In genomic region chrX:43644124-43644701, GRCh38 we compare ENCODE assay signal across 12 cellular contexts. TPM values are rescaled to one million over a fixed set of nuclear protein-coding genes. Genes with fewer than 3 reads are reported as not detected.
DNase-seq lines count a peak whose midpoint lies in the region; ATAC-seq lines count a peak whose summit lies in the region.
"Had no signal": no experiment of that assay in that cellular context is flagged by ENCODE, and none has a peak within 500 bp of the region (broad histone marks: within the 10 kb centered on the region; RNA-seq: fewer than 3 reads in every experiment).

No MANE protein-coding gene starts in this region.

- peak; percentile 40 for ATAC-seq in stimulated activated naive CD8-positive, alpha-beta T cell treated with anti-CD3 and anti-CD28 coated beads, Interleukin-15, Interleukin-2, amounts not matched to agents 100 U/mL and 50 U/mL, for 24 hours
- no peak for ATAC-seq in stimulated activated naive CD8-positive, alpha-beta T cell treated with anti-CD3 and anti-CD28 coated beads, Interleukin-15, amount 100 ng/mL, for 72 hours
- ATAC-seq in activated T-helper 17 cell treated with anti-CD3 and anti-CD28 coated beads, Interleukin-2, amount 50 U/mL, for 72 hours (replicated peaks): peak; percentile 70
- no peak for ATAC-seq in HG02588 (IDR thresholded peaks at IDR 0.05; ENCODE audit: unreplicated experiment)

- no peak overlapping the region for H3K4me3 Mint-ChIP-seq in stimulated activated naive CD8-positive, alpha-beta T cell treated with anti-CD3 and anti-CD28 coated beads, Interleukin-15, amount 100 ng/mL, for 72 hours
- H3K4me3 Mint-ChIP-seq in activated T-helper 17 cell treated with anti-CD3 and anti-CD28 coated beads, Interleukin-2, amount 50 U/mL, for 72 hours: peak overlapping the region; percentile 37
- H3K4me3 Mint-ChIP-seq: CD4-positive, CD25-positive, alpha-beta regulatory T cell had no signal

- H3K27ac Mint-ChIP-seq in stimulated activated naive CD8-positive, alpha-beta T cell treated with anti-CD3 and anti-CD28 coated beads, Interleukin-15, amount 100 ng/mL, for 72 hours: no peak overlapping the region
- H3K27ac Mint-ChIP-seq in activated T-helper 17 cell treated with anti-CD3 and anti-CD28 coated beads, Interleukin-2, amount 50 U/mL, for 72 hours: peak overlapping the region; percentile 58
- H3K27ac Mint-ChIP-seq: CD4-positive, CD25-positive, alpha-beta regulatory T cell had no signal

- no peak for DNase-seq in stimulated activated naive CD8-positive, alpha-beta T cell treated with anti-CD3 and anti-CD28 coated beads, Interleukin-15, Interleukin-2, amounts not matched to agents 100 U/mL and 50 U/mL, for 24 hours
- no peak for DNase-seq in stimulated activated naive CD8-positive, alpha-beta T cell treated with anti-CD3 and anti-CD28 coated beads, Interleukin-15, amount 100 ng/mL, for 72 hours
- peak; percentile 75 for DNase-seq in glomerular visceral epithelial cell (ENCODE audit: extremely low spot score)
- DNase-seq in NCI-H2029 (lab: John Stamatoyannopoulos, UW): no peak
- DNase-seq in NCI-H446 treated with DMSO at 0.1 percent for 48 hours (lab: John Stamatoyannopoulos, UW): no peak
- DNase-seq in SIG-M5 treated with dmso at 0.1 percent for 504 hours (lab: John Stamatoyannopoulos, UW; ENCODE audit: unreplicated experiment): no peak
- DNase-seq: activated gamma-delta T cell treated with Interleukin-2 at 50 U/mL for 16 hours; CD4-positive, CD25-positive, alpha-beta regulatory T cell; midbrain; T-helper 9 cell had no signal

- H3K36me3 Mint-ChIP-seq in activated T-helper 17 cell treated with anti-CD3 and anti-CD28 coated beads, Interleukin-2, amount 50 U/mL, for 72 hours (ENCODE audit: low read depth): no peaks in the 10 kb centered on the region
- H3K36me3 Mint-ChIP-seq: CD4-positive, CD25-positive, alpha-beta regulatory T cell had no signal

- H3K4me1 Mint-ChIP-seq in stimulated activated naive CD8-positive, alpha-beta T cell treated with anti-CD3 and anti-CD28 coated beads, Interleukin-15, amount 100 ng/mL, for 72 hours: no peaks in the 10 kb centered on the region
- no peaks in the 10 kb centered on the region for H3K4me1 Mint-ChIP-seq in activated T-helper 17 cell treated with anti-CD3 and anti-CD28 coated beads, Interleukin-2, amount 50 U/mL, for 72 hours
- H3K4me1 Mint-ChIP-seq: CD4-positive, CD25-positive, alpha-beta regulatory T cell had no signal

- no peaks in the 10 kb centered on the region for H3K27me3 Mint-ChIP-seq in stimulated activated naive CD8-positive, alpha-beta T cell treated with anti-CD3 and anti-CD28 coated beads, Interleukin-15, amount 100 ng/mL, for 72 hours
- no peaks in the 10 kb centered on the region for H3K27me3 Mint-ChIP-seq in activated T-helper 17 cell treated with anti-CD3 and anti-CD28 coated beads, Interleukin-2, amount 50 U/mL, for 72 hours

- H3K9me3 Mint-ChIP-seq in stimulated activated naive CD8-positive, alpha-beta T cell treated with anti-CD3 and anti-CD28 coated beads, Interleukin-15, amount 100 ng/mL, for 72 hours: no peaks in the 10 kb centered on the region
- H3K9me3 Mint-ChIP-seq in activated T-helper 17 cell treated with anti-CD3 and anti-CD28 coated beads, Interleukin-2, amount 50 U/mL, for 72 hours: no peaks in the 10 kb centered on the region

RNA-seq across cellular contexts. Expression of gene MAOA, which starts 11.9 kb away (rescaled TPM):
- 10 to 100 TPM in 1 of 2 donors, 1 to 10 TPM in 1; 4.5 to 20.4 TPM for total RNA-seq in activated T-helper 17 cell treated with anti-CD3 and anti-CD28 coated beads, Interleukin-2, amount 50 U/mL, for 72 hours
- total RNA-seq: CD4-positive, CD25-positive, alpha-beta regulatory T cell had no signal

Comparison
In these comparisons a context has a peak if more than half of its experiments do, and no peak if none do; other contexts are left out.
1. ATAC-seq: peak in stimulated activated naive CD8-positive, alpha-beta T cell treated with anti-CD3 and anti-CD28 coated beads, Interleukin-15, Interleukin-2, amounts not matched to agents 100 U/mL and 50 U/mL, for 24 hours (single experiment) and activated T-helper 17 cell treated with anti-CD3 and anti-CD28 coated beads, Interleukin-2, amount 50 U/mL, for 72 hours (single experiment); none in stimulated activated naive CD8-positive, alpha-beta T cell treated with anti-CD3 and anti-CD28 coated beads, Interleukin-15, amount 100 ng/mL, for 72 hours (single experiment) and HG02588 (single experiment).